In the genomic region with DNA sequence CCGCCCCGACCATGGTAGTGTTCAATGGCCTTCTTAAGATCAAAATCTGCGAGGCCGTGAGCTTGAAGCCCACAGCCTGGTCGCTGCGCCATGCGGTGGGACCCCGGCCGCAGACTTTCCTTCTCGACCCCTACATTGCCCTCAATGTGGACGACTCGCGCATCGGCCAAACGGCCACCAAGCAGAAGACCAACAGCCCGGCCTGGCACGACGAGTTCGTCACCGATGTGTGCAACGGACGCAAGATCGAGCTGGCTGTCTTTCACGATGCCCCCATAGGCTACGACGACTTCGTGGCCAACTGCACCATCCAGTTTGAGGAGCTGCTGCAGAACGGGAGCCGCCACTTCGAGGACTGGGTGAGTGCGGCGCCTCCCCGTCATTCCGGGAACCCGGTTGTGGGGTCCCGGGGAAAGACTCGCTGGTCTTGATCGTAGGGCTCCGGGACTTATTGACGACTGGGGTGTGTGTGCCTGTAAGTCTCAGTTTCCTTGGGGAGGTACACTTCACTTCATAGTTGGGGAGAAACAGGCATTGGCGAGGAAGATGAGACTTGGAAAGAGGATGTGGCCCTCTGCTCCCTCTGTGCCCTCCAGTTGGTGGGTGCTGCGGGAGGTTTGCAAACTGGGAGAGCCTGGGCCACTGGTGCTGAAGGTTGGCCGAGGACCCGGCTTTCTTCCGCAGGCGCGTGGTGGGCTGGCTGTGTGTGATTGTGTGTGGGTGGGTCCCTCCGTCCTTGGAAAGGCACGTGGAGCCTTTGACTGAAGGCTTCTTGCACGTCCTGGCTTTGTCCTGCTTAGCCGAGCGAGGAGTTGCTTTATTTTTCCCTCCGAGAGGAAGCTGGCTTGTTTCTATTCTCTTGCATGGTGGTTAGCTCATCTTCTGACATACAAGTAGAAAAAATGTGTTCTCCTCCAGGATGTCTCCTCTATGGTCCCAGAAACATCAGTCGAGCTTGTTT, we compare ENCODE assay signal across 7 cellular contexts. TPM values are rescaled to one million over a fixed set of nuclear protein-coding genes. Genes with fewer than 3 reads are reported as not detected.
DNase-seq lines count a peak whose midpoint lies in the region; ATAC-seq, FAIRE-seq and TF ChIP-seq lines count a peak whose summit lies in the region.

No MANE protein-coding gene starts in this region.

- TF ChIP-seq CTCF in PC-3 (conservative IDR thresholded peaks at IDR 0.05; ENCODE audit: low read depth, low read length) (no peak), heart right ventricle (IDR thresholded peaks at IDR 0.05) (no peak)

- H3K4me2 ChIP-seq in PC-3 (ENCODE audit: low read length), result peak overlapping the region; percentile 98

- H3F3A ChIP-seq in PC-3 (ENCODE audit: low read length, unreplicated experiment), result no peaks in the 10 kb centered on the region

- H3K27ac Mint-ChIP-seq in activated naive CD8-positive, alpha-beta T cell, result peak overlapping the region; percentile 55

- peak overlapping the region; percentile 100 for H3K4me3 ChIP-seq in PC-3 (ENCODE audit: low read length)
- H3K4me3 ChIP-seq in heart right ventricle, result peak overlapping the region; percentile 43 to 94 (median 78)

- ATAC-seq in PC-3 (no peak), heart right ventricle (peak in 6 of 8 donors; percentile 1 to 31 (median 18)), GM21619 (IDR thresholded peaks at IDR 0.05; ENCODE audit: unreplicated experiment) (no peak), GM21717 (IDR thresholded peaks at IDR 0.05; ENCODE audit: unreplicated experiment) (no peak)

- TSS peak; percentile 27 for BruUV-seq in PC-3 (replicated peaks; lab: Mats Ljungman, UMichigan)

- POLR2A ChIA-PET in PC-3 (lab: Charles Lee; ENCODE audit: unreplicated experiment), result no interaction called here

- H3K36me3 ChIP-seq in PC-3 (ENCODE audit: low read depth, low read length), result no peaks in the 10 kb centered on the region
- H3K36me3 ChIP-seq in heart right ventricle, result peaks cover 0 to 4% (median 0%) of the 10 kb centered on the region in 9 donors

- H3K9me3 ChIP-seq in PC-3 (ENCODE audit: low read length), result no peaks in the 10 kb centered on the region
- no peaks in the 10 kb centered on the region for H3K9me3 ChIP-seq in heart right ventricle

- H3K79me2 ChIP-seq in PC-3 (ENCODE audit: low read length), result peaks cover 41% of the 10 kb centered on the region

- H2AFZ ChIP-seq in PC-3 (ENCODE audit: low read length), result peak overlapping the region; percentile 91

- FAIRE-seq in GM19239 (lab: Jason Lieb, UNC), result peak; percentile 61

- no peaks in the 10 kb centered on the region for H4K20me1 ChIP-seq in PC-3 (ENCODE audit: low read length)

- H3K36me3 Mint-ChIP-seq in activated naive CD8-positive, alpha-beta T cell, result no peaks in the 10 kb centered on the region

- H3K4me1 Mint-ChIP-seq in activated naive CD8-positive, alpha-beta T cell (ENCODE audit: low read depth), result peaks cover 27% of the 10 kb centered on the region

- DNase-seq in GM19239 (ENCODE audit: insufficient read length, low spot score) (no peak), PC-3 (peak; percentile 36), heart right ventricle (peak; percentile 38 to 41), pons (ENCODE audit: low spot score) (peak; percentile 47)

- H3K9ac ChIP-seq in PC-3 (ENCODE audit: low read length), result peak overlapping the region; percentile 72

- H3K27me3 Mint-ChIP-seq in activated naive CD8-positive, alpha-beta T cell, result no peaks in the 10 kb centered on the region

- peaks cover 18% of the 10 kb centered on the region for H3K4me1 ChIP-seq in PC-3 (ENCODE audit: insufficient read depth, low read length)
- H3K4me1 ChIP-seq in heart right ventricle, result peaks cover 12 to 56% (median 34%) of the 10 kb centered on the region in 9 donors

- H3K27me3 ChIP-seq in PC-3 (ENCODE audit: low read length) (no peaks in the 10 kb centered on the region), heart right ventricle (no peaks in the 10 kb centered on the region)

- H3K4me3 Mint-ChIP-seq in activated naive CD8-positive, alpha-beta T cell, result peak overlapping the region; percentile 85

- H3K27ac ChIP-seq in PC-3 (ENCODE audit: low read length) (no peak overlapping the region), heart right ventricle (peak overlapping the region in 9 of 10 donors; percentile 97 to 100 (median 98))

- H3K9me3 Mint-ChIP-seq in activated naive CD8-positive, alpha-beta T cell (ENCODE audit: low read depth), result no peaks in the 10 kb centered on the region

- WGBS in heart right ventricle, 2 donors, result 1 to 2% methylated on average over 53 to 54 of the region's 54 CpGs

- CTCF ChIA-PET in PC-3 (lab: Charles Lee), result interaction anchor here (0.6 kb wide), 2 partner anchors 42 to 581 kb away, joined by 3 to 4 read pairs; no protein-coding TSS in a partner anchor

- no peaks in the 10 kb centered on the region for H3K9me2 ChIP-seq in PC-3 (replicated peaks; ENCODE audit: low read length)

- intact Hi-C loops in PC-3 (cut with micrococcal nuclease) (loop anchor here (5.0 kb wide), 1 partner anchor 35 kb away; no protein-coding TSS in a partner anchor), heart right ventricle (cut with DNase I) (loop anchor here in 4 of 10 donors (5.0 kb wide), 4 partner anchors 40 to 125 kb away; no protein-coding TSS in a partner anchor)

RNA-seq across cellular contexts. Expression of a gene that starts 0.9 kb away (rescaled TPM):
- total RNA-seq in PC-3 (2014; rRNA removed) (4.4 and 7.0 TPM in 2 replicates), heart right ventricle (10 to 100 TPM; 15.9 to 22.7 (median 17.3) TPM)
- 1 to 10 TPM; 3.7 to 6.2 TPM for polyA plus RNA-seq in heart right ventricle

RNA-seq across cellular contexts. Expression of a gene that starts 41.3 kb away (rescaled TPM):
- total RNA-seq in PC-3 (2014; rRNA removed) (19.8 and 20.8 TPM in 2 replicates), heart right ventricle (10 to 100 TPM in 6 of 10 donors, 1 to 10 TPM in 4; 7.4 to 13.5 (median 11.2) TPM)
- 1 to 10 TPM; 2.5 to 2.9 TPM for polyA plus RNA-seq in heart right ventricle

Comparison
In these comparisons a context has a peak if more than half of its experiments do, and no peak if none do; other contexts are left out.
1. ATAC-seq: peak in heart right ventricle (6 of 8); none in PC-3 (single experiment), GM21619 (single experiment) and GM21717 (single experiment).